In the genomic region with DNA sequence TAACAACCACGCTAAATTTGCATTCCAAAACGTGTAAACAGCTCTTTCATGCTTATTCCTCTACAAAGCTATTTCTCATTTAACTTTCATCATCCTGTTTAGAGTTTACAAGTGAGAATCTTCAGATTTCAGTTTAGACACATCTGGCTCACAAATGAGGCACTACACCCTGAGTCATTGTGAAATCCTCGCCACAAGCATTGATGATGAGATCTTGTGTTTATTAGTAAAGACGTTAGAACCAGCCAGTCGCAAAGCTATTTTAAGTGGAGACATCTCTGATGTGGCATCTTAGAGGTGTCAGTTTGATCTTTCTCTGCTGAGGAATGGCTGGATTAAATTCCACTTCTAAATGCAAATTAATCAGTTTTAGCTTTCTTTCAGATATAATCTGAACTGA, we compare ENCODE assay signal across 13 cellular contexts. TPM values are rescaled to one million over a fixed set of nuclear protein-coding genes. Genes with fewer than 3 reads are reported as not detected.
A peak's percentile ranks its signal among the peaks of the same experiment; 100 is the strongest.
DNase-seq lines count a peak whose midpoint lies in the region; ATAC-seq, FAIRE-seq and TF ChIP-seq lines count a peak whose summit lies in the region.
"Had no signal": no experiment of that assay in that cellular context is flagged by ENCODE, and none has a peak within 500 bp of the region (broad histone marks: within the 10 kb centered on the region; RNA-seq: fewer than 3 reads in every experiment).

No MANE protein-coding gene starts in this region.

- peak; percentile 46 for FAIRE-seq in keratinocyte (lab: Jason Lieb, UNC)

- H4K20me1 ChIP-seq in keratinocyte (ENCODE audit: control insufficient read depth, extremely low read depth, insufficient read depth, low read length) (no peaks in the 10 kb centered on the region), GM23338 (replicated peaks; ENCODE audit: insufficient read depth) (no peaks in the 10 kb centered on the region)

- H3K9me1 ChIP-seq in keratinocyte (ENCODE audit: control insufficient read depth, extremely low read depth, insufficient read depth, low read length) = no peaks in the 10 kb centered on the region

- H3K9me3 Mint-ChIP-seq in GM23338 = no peaks in the 10 kb centered on the region

- no peak overlapping the region for H3K4me2 ChIP-seq in keratinocyte (ENCODE audit: control insufficient read depth, extremely low read depth, insufficient read depth, low read depth, low read length)
- no peak overlapping the region for H3K4me2 ChIP-seq in GM23338

- H3K4me3 ChIP-seq in keratinocyte (ENCODE audit: control insufficient read depth in 2 of 3, extremely low read depth in 1 of 3, insufficient read depth in 2 of 3, low read depth in 1 of 3, low read length in 3 of 3) (no peak overlapping the region), GM23338 (no peak overlapping the region)
- H3K4me3 ChIP-seq: cardiac muscle cell had no signal

- no peaks in the 10 kb centered on the region for H3K9me3 ChIP-seq in keratinocyte (ENCODE audit: control insufficient read depth, low read depth, low read length)
- H3K9me3 ChIP-seq: Caco-2 had no signal

- no peaks in the 10 kb centered on the region for H3K27me3 ChIP-seq in keratinocyte (ENCODE audit: control insufficient read depth, extremely low read depth, insufficient read depth, low read length)
- peaks cover 19% of the 10 kb centered on the region for H3K27me3 ChIP-seq in GM23338 (ENCODE audit: insufficient read depth)

- H3K36me3 ChIP-seq in keratinocyte (ENCODE audit: control insufficient read depth in 2 of 2, extremely low read depth in 1 of 2, insufficient read depth in 2 of 2, low read length in 2 of 2) = no peaks in the 10 kb centered on the region
- H3K36me3 ChIP-seq in GM23338 (ENCODE audit: insufficient read depth) = no peaks in the 10 kb centered on the region
- H3K36me3 ChIP-seq: cardiac muscle cell, WERI-Rb-1 had no signal

- H3K4me3 Mint-ChIP-seq in GM23338 = no peak overlapping the region

- H3K9me2 ChIP-seq in GM23338 (ENCODE audit: insufficient read depth) = no peaks in the 10 kb centered on the region

- peaks cover 5% of the 10 kb centered on the region for H3K27me3 Mint-ChIP-seq in GM23338 (ENCODE audit: insufficient read depth, low read depth, poor library complexity)

- no peak overlapping the region for H2AFZ ChIP-seq in keratinocyte (ENCODE audit: control insufficient read depth, low read length)
- no peak overlapping the region for H2AFZ ChIP-seq in GM23338

- H3K27ac Mint-ChIP-seq in GM23338 = no peak overlapping the region

- DNase-seq in NK-92 treated with Interleukin-12 subunit alpha and Interleukin-12 subunit beta, amount 100 ng/mL, for 24 hours (lab: John Stamatoyannopoulos, UW) = peak; percentile 13
- DNase-seq in NK-92 (lab: John Stamatoyannopoulos, UW; ENCODE audit: unreplicated experiment) = no peak
- DNase-seq in RPMI7951 (ENCODE audit: low read depth) = peak; percentile 86
- no peak for DNase-seq in keratinocyte (ENCODE audit: low read depth, low spot score)
- DNase-seq in NCI-H510A (lab: John Stamatoyannopoulos, UW) = no peak
- no peak for DNase-seq in GM23338 (ENCODE audit: low spot score)
- DNase-seq: 8988T, Caco-2, WERI-Rb-1 had no signal

- H3K4me1 Mint-ChIP-seq in GM23338 = peaks cover 2% of the 10 kb centered on the region; the same call in 1 of the 3 replicates

- no peak overlapping the region for H3K9ac ChIP-seq in keratinocyte (ENCODE audit: control insufficient read depth, extremely low read depth, insufficient read depth, low read length)

- peak; percentile 56 for ATAC-seq in GM18519 (IDR thresholded peaks at IDR 0.05; ENCODE audit: low FRiP score, unreplicated experiment)
- ATAC-seq in GM23338 = no peak
- no peak for ATAC-seq in HG03280 (IDR thresholded peaks at IDR 0.05; ENCODE audit: unreplicated experiment)

- H3K36me3 Mint-ChIP-seq in GM23338 (ENCODE audit: low read depth) = no peaks in the 10 kb centered on the region

- dilution Hi-C loops in keratinocyte (cut with MboI; ENCODE audit: extremely low pct_ligation_motif_present, low sequenced_read_pairs) = no loop called here

- TF ChIP-seq CTCF in keratinocyte (optimal IDR thresholded peaks at IDR 0.05 in 1 of 3, IDR thresholded peaks at IDR 0.05 in 1 of 3, conservative IDR thresholded peaks at IDR 0.05 in 1 of 3; ENCODE audit: extremely low read depth in 1 of 3, insufficient read depth in 2 of 3, low read length in 3 of 3) = no peak
- TF ChIP-seq CTCF in GM23338 (conservative IDR thresholded peaks at IDR 0.05; ENCODE audit: low read depth in 2 of 2) = no peak

- H3F3A ChIP-seq in GM23338 (replicated peaks; ENCODE audit: low read depth) = no peaks in the 10 kb centered on the region

- H3K27ac ChIP-seq in keratinocyte (ENCODE audit: control insufficient read depth, insufficient read depth, low read length) = no peak overlapping the region
- no peak overlapping the region for H3K27ac ChIP-seq in GM23338 (ENCODE audit: low read depth)
- H3K27ac ChIP-seq: cardiac muscle cell, WERI-Rb-1 had no signal

- H3K79me2 ChIP-seq in keratinocyte (ENCODE audit: control insufficient read depth, insufficient read depth, low read length) (no peaks in the 10 kb centered on the region), GM23338 (replicated peaks; ENCODE audit: insufficient read depth) (no peaks in the 10 kb centered on the region)

- H3K4me1 ChIP-seq in keratinocyte (ENCODE audit: control insufficient read depth, extremely low read depth, insufficient read depth, low read length) (no peaks in the 10 kb centered on the region), GM23338 (ENCODE audit: insufficient read depth) (no peaks in the 10 kb centered on the region)
- H3K4me1 ChIP-seq: Caco-2 had no signal

TF ChIP-seq in GM23338, 12 proteins besides CTCF, POLR2A, EP300 and RAD21 (continues in another document):
- TF ChIP-seq STAT1 (IDR thresholded peaks at IDR 0.05; ENCODE audit: unreplicated experiment) = no peak
- TF ChIP-seq, protein P1, sequence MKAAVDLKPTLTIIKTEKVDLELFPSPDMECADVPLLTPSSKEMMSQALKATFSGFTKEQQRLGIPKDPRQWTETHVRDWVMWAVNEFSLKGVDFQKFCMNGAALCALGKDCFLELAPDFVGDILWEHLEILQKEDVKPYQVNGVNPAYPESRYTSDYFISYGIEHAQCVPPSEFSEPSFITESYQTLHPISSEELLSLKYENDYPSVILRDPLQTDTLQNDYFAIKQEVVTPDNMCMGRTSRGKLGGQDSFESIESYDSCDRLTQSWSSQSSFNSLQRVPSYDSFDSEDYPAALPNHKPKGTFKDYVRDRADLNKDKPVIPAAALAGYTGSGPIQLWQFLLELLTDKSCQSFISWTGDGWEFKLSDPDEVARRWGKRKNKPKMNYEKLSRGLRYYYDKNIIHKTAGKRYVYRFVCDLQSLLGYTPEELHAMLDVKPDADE (IDR thresholded peaks at IDR 0.05) = no peak
- no peak for TF ChIP-seq POLR2AphosphoS5 (IDR thresholded peaks at IDR 0.05; ENCODE audit: low read depth)
- no peak for TF ChIP-seq ZNF114 (CRISPR knock-in tag; IDR thresholded peaks at IDR 0.05)
- TF ChIP-seq EZH2 (IDR thresholded peaks at IDR 0.05; ENCODE audit: low read depth, unreplicated experiment) = no peak

RNA-seq across cellular contexts. Expression of a gene that starts 8.3 kb away (rescaled TPM):
- total RNA-seq in RPMI7951 (2014; rRNA removed; shearing (Covaris generic)) = 0.39 and 0.48 TPM in 2 replicates
- 2.2 to 5.0 TPM (median 3.3 TPM) in 3 replicates for polyA plus RNA-seq in keratinocyte
- 4.4 TPM for polyA plus RNA-seq in keratinocyte (2011; ENCODE audit: low read depth)
- 2.2 and 2.4 TPM in 2 replicates for polyA plus RNA-seq in keratinocyte (2011; cell fraction: cytosol; rRNA removed)
- polyA plus RNA-seq in keratinocyte (2011; cell fraction: nucleus; rRNA removed) = 3.1 TPM in 2 replicates
- 2.4 and 5.4 TPM in 2 replicates for polyA plus RNA-seq in keratinocyte (2012; ENCODE audit: low replicate concordance)
- polyA minus RNA-seq in keratinocyte = 3.1 to 3.9 TPM (median 3.4 TPM) in 3 replicates
- polyA minus RNA-seq in keratinocyte (2011; cell fraction: cytosol; rRNA and poly(A)+ RNA removed) = 2.7 TPM
- 2.0 and 2.6 TPM in 2 replicates for polyA minus RNA-seq in keratinocyte (2011; cell fraction: nucleus; rRNA and poly(A)+ RNA removed)
- 0.39 and 0.63 TPM in 2 replicates for total RNA-seq in GM23338 (2014; rRNA removed; shearing (Covaris generic))
- 0.15 and 0.73 TPM in 2 replicates for polyA plus RNA-seq in GM23338 (2016; fragmentation: Nextera tagmentation; extraction: Ambion mirVana)
- total RNA-seq: lung microvascular endothelial cell had no signal

Comparison
In these comparisons a context has a peak if more than half of its experiments do, and no peak if none do; other contexts are left out.
1. DNase-seq: peak in NK-92 treated with Interleukin-12 subunit alpha and Interleukin-12 subunit beta, amount 100 ng/mL, for 24 hours (single experiment) and RPMI7951 (single experiment); none in NK-92 (single experiment), keratinocyte (single experiment), NCI-H510A (single experiment) and GM23338 (single experiment).